In genomic region chr15:25787855-25788521, GRCh38 we compare ENCODE assay signal across 10 cellular contexts.
A peak's percentile ranks its signal among the peaks of the same experiment; 100 is the strongest.
DNase-seq lines count a peak whose midpoint lies in the region; ATAC-seq and TF ChIP-seq lines count a peak whose summit lies in the region.
"Had no signal": no experiment of that assay in that cellular context is flagged by ENCODE, and none has a peak within 500 bp of the region (broad histone marks: within the 10 kb centered on the region; RNA-seq: fewer than 3 reads in every experiment).

No MANE protein-coding gene starts in this region.

- peak overlapping the region; percentile 70 for H3K4me2 ChIP-seq in osteoblast (ENCODE audit: insufficient read depth, low read length)

- peak overlapping the region; percentile 49 for H3K27ac Mint-ChIP-seq in CD8-positive, alpha-beta T cell
- H3K27ac Mint-ChIP-seq in dendritic cell treated with granulocyte-macrophage colony-stimulating factor and Interleukin-4, amounts not matched to agents 40 ng/mL and 50 ng/mL, for 4 days, result peak overlapping the region; percentile 37
- no peak overlapping the region for H3K27ac Mint-ChIP-seq in endothelial cell (ENCODE audit: unreplicated experiment)

- H3K4me1 Mint-ChIP-seq in CD8-positive, alpha-beta T cell (ENCODE audit: low read depth), result peaks cover 46% of the 10 kb centered on the region
- peaks cover 90% of the 10 kb centered on the region for H3K4me1 Mint-ChIP-seq in dendritic cell treated with granulocyte-macrophage colony-stimulating factor and Interleukin-4, amounts not matched to agents 40 ng/mL and 50 ng/mL, for 4 days (ENCODE audit: low read depth)
- H3K4me1 Mint-ChIP-seq in endothelial cell (ENCODE audit: unreplicated experiment), result no peaks in the 10 kb centered on the region

- DNase-seq in CD8-positive, alpha-beta T cell, result no peak
- peak; percentile 84 for DNase-seq in osteoblast (ENCODE audit: insufficient read length, low spot score, missing footprints)
- DNase-seq in retina, result no peak
- DNase-seq in endothelial cell (ENCODE audit: low spot score), result no peak
- no peak for DNase-seq in T-helper 9 cell
- DNase-seq: H7 had no signal

- no peaks in the 10 kb centered on the region for H4K20me1 ChIP-seq in osteoblast (ENCODE audit: insufficient read depth, low read length)

- H3K36me3 ChIP-seq in CD8-positive, alpha-beta T cell (ENCODE audit: insufficient read depth, low read length), result no peaks in the 10 kb centered on the region
- no peaks in the 10 kb centered on the region for H3K36me3 ChIP-seq in osteoblast (ENCODE audit: insufficient read depth, low read length)

- H3K4me3 ChIP-seq in CD8-positive, alpha-beta T cell (ENCODE audit: low read depth, low read length), result no peak overlapping the region
- peak overlapping the region; percentile 47 for H3K4me3 ChIP-seq in osteoblast (ENCODE audit: insufficient read depth, low read length)

- CTCF ChIA-PET in CD8-positive, alpha-beta T cell (lab: Charles Lee), result no interaction called here

- no peaks in the 10 kb centered on the region for H3K4me1 ChIP-seq in CD8-positive, alpha-beta T cell (ENCODE audit: insufficient read depth, low read length)
- H3K4me1 ChIP-seq in osteoblast (ENCODE audit: insufficient read depth, low read length), result peaks cover 76% of the 10 kb centered on the region

- H3K9me3 Mint-ChIP-seq in CD8-positive, alpha-beta T cell, result no peaks in the 10 kb centered on the region
- no peaks in the 10 kb centered on the region for H3K9me3 Mint-ChIP-seq in dendritic cell treated with granulocyte-macrophage colony-stimulating factor and Interleukin-4, amounts not matched to agents 40 ng/mL and 50 ng/mL, for 4 days
- no peaks in the 10 kb centered on the region for H3K9me3 Mint-ChIP-seq in endothelial cell (ENCODE audit: unreplicated experiment)
- H3K9me3 Mint-ChIP-seq: activated naive CD4-positive, alpha-beta T cell treated with anti-CD3 and anti-CD28 coated beads, Interleukin-2, amount 50 U/mL, for 72 hours had no signal

- H3K27me3 ChIP-seq in CD8-positive, alpha-beta T cell (ENCODE audit: insufficient read depth, low read length), result no peaks in the 10 kb centered on the region
- no peaks in the 10 kb centered on the region for H3K27me3 ChIP-seq in osteoblast (ENCODE audit: insufficient read depth, low read length)

- no peak overlapping the region for H2AFZ ChIP-seq in osteoblast (ENCODE audit: low read length)

- POLR2A ChIA-PET in CD8-positive, alpha-beta T cell (lab: Charles Lee), result interaction anchor here (0.8 kb wide), 1 partner anchor 23 kb away, joined by 3 read pairs; no protein-coding TSS in a partner anchor

- no peak for TF ChIP-seq CTCF in CD8-positive, alpha-beta T cell (IDR thresholded peaks at IDR 0.05)
- TF ChIP-seq CTCF in osteoblast (IDR thresholded peaks at IDR 0.05; ENCODE audit: extremely low read depth, low read depth, low read length) (no peak), endothelial cell (IDR thresholded peaks at IDR 0.05; ENCODE audit: unreplicated experiment) (no peak)

- no peak overlapping the region for H3K27ac ChIP-seq in CD8-positive, alpha-beta T cell (ENCODE audit: low read depth, low read length)
- H3K27ac ChIP-seq in osteoblast (ENCODE audit: low read depth, low read length), result peak overlapping the region; percentile 96

- H3K79me2 ChIP-seq in osteoblast (ENCODE audit: insufficient read depth, low read length), result peaks cover 40% of the 10 kb centered on the region

- H3K27me3 Mint-ChIP-seq in CD8-positive, alpha-beta T cell (ENCODE audit: low read depth), result no peaks in the 10 kb centered on the region
- H3K27me3 Mint-ChIP-seq in dendritic cell treated with granulocyte-macrophage colony-stimulating factor and Interleukin-4, amounts not matched to agents 40 ng/mL and 50 ng/mL, for 4 days, result peaks cover 10% of the 10 kb centered on the region
- no peaks in the 10 kb centered on the region for H3K27me3 Mint-ChIP-seq in endothelial cell (ENCODE audit: unreplicated experiment)

- intact Hi-C loops in CD8-positive, alpha-beta T cell (cut with DNase I, micrococcal nuclease), result no loop called here
- intact Hi-C loops in dendritic cell treated with granulocyte-macrophage colony-stimulating factor and Interleukin-4, amounts not matched to agents 40 ng/mL and 50 ng/mL, for 4 days (cut with micrococcal nuclease), result no loop called here

- H3K9me3 ChIP-seq in CD8-positive, alpha-beta T cell (ENCODE audit: low read length), result no peaks in the 10 kb centered on the region
- no peaks in the 10 kb centered on the region for H3K9me3 ChIP-seq in osteoblast (ENCODE audit: low read depth, low read length)

- no peak overlapping the region for H3K4me3 Mint-ChIP-seq in CD8-positive, alpha-beta T cell
- no peak overlapping the region for H3K4me3 Mint-ChIP-seq in dendritic cell treated with granulocyte-macrophage colony-stimulating factor and Interleukin-4, amounts not matched to agents 40 ng/mL and 50 ng/mL, for 4 days
- no peak overlapping the region for H3K4me3 Mint-ChIP-seq in endothelial cell (ENCODE audit: unreplicated experiment)

- no peak for ATAC-seq in CD8-positive, alpha-beta T cell
- ATAC-seq in HG03565 (IDR thresholded peaks at IDR 0.05; ENCODE audit: unreplicated experiment) (peak; percentile 48), GM21390 (IDR thresholded peaks at IDR 0.05; ENCODE audit: unreplicated experiment) (no peak)
- ATAC-seq: activated naive CD4-positive, alpha-beta T cell treated with anti-CD3 and anti-CD28 coated beads, Interleukin-2, amount 50 U/mL, for 72 hours had no signal

- H3K36me3 Mint-ChIP-seq in CD8-positive, alpha-beta T cell, result no peaks in the 10 kb centered on the region
- H3K36me3 Mint-ChIP-seq in dendritic cell treated with granulocyte-macrophage colony-stimulating factor and Interleukin-4, amounts not matched to agents 40 ng/mL and 50 ng/mL, for 4 days (ENCODE audit: low read depth), result no peaks in the 10 kb centered on the region
- H3K36me3 Mint-ChIP-seq in endothelial cell (ENCODE audit: low read depth, unreplicated experiment), result no peaks in the 10 kb centered on the region
